ENCODE assay signal across 13 cellular contexts in the genomic region with DNA sequence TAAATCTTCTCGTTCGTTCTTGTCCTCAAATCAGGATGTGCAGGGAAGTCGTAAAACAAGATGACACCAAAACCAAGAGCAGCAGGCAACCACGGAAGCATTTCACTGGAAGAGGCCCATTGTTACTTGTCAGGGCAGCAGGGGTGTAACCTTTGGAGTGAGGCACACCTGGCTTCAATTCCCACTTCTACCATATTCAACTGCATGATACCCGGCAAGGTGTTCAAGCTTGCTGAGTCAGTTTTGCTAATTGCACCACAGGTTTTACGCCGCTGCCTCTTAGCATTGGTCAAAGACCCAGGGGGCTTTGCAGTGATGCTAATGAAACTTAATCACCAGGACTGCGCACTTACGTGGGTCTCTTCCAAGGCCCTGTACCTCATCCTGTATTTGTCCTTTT. TPM values are rescaled to one million over a fixed set of nuclear protein-coding genes. Genes with fewer than 3 reads are reported as not detected.
"Had no signal": no experiment of that assay in that cellular context is flagged by ENCODE, and none has a peak within 500 bp of the region (broad histone marks: within the 10 kb centered on the region; RNA-seq: fewer than 3 reads in every experiment).

No MANE protein-coding gene starts in this region.

- H3K27me3 ChIP-seq: cardiac muscle cell, esophagus squamous epithelium, suprapubic skin, upper lobe of left lung had no signal

- DNase-seq: activated B cell treated with CpG ODN at 0.5 μM for 24 hours; activated CD4-positive, alpha-beta T cell treated with anti-CD3 and anti-CD28 coated beads, Interleukin-2, amount 10 ng/mL, durations not matched to agents 24 days and 14 days; activated CD8-positive, alpha-beta memory T cell treated with anti-CD3 and anti-CD28 coated beads for 24 hours; activated naive CD4-positive, alpha-beta T cell treated with anti-CD3 and anti-CD28 coated beads for 36 hours; esophagus squamous epithelium; foreskin fibroblast; kidney glomerular epithelial cell; stimulated activated CD4-positive, alpha-beta T cell treated with anti-CD3 and anti-CD28 coated beads, Interleukin-2, amount 100 ng/mL, for 24 hours; stimulated activated naive CD8-positive, alpha-beta T cell treated with anti-CD3 and anti-CD28 coated beads, Interleukin-15, Interleukin-2, amounts not matched to agents 100 U/mL and 50 U/mL, for 24 hours; upper lobe of left lung had no signal

- H3K9me3 ChIP-seq: esophagus squamous epithelium, suprapubic skin, upper lobe of left lung had no signal

- H3K27ac ChIP-seq: cardiac muscle cell, esophagus squamous epithelium, suprapubic skin, upper lobe of left lung had no signal

- H3K4me3 ChIP-seq: cardiac muscle cell, esophagus squamous epithelium, suprapubic skin, upper lobe of left lung had no signal

- H3K36me3 ChIP-seq: cardiac muscle cell, esophagus squamous epithelium, suprapubic skin, upper lobe of left lung had no signal

- H3K4me1 ChIP-seq: esophagus squamous epithelium, suprapubic skin, upper lobe of left lung had no signal

RNA-seq across cellular contexts. Expression of a gene that starts 50.0 kb away (rescaled TPM):
- polyA plus RNA-seq: neural cell had no signal
